ENCODE assay signal across 1 cellular context in the genomic region with DNA sequence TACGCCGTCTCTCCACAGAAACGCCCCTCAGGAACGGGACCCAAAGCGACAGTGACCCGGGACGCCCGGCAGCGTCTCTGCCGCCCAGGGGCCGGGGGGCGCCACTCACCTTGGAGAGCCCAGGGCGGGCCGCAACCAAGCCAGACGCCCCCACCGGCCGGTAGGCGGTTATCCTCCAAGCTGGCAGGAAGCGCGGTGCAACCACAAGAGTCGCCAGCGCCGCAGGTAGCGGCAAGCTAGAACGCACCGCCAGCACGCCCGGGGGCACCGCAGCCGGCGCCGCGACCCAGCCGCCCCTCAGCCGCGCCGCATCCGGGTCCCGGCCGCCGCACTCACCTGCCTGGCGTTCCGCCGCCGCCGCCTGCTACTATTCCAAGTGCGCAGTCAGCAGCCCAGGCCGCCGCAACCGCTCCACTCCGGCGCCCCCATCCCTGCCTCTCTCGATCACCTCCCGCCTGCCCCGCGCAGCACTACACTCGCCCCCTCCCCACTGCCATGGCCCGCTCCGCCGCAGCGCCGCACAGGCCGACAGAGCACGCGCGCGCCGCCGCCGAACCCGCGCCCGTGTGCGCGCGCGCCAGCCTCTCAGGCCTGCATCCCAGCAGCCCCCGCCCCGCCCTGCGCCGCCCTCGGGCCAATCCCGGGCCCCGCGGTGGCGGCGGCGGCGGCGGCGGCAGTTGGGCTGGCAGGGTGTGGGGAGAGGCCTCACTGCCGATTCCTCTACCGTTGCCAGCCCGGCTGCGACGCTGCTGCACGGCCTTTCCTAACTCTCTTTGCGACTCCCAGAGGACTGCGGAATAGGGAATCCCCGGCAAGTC.
TF ChIP-seq lines count a peak whose summit lies in the region.

A gene (minus strand): TSS at position 570 of the 818 bp plus-strand sequence. CDS start 75,585 bp downstream, outside the sequence.

TF ChIP-seq in K562, 482 proteins besides CTCF, POLR2A, EP300 and RAD21 (continued from another document and continues in another):
- TF ChIP-seq ZBTB1 (CRISPR knock-in tag; IDR thresholded peaks at IDR 0.05; ENCODE audit: borderline replicate concordance, low read depth) (peak; percentile 99), NR3C1 (CRISPR knock-in tag; IDR thresholded peaks at IDR 0.05) (peak; percentile 46; the same call in 1 of the 2 replicates), PHTF2 (CRISPR knock-in tag; IDR thresholded peaks at IDR 0.05) (peak; percentile 55; the same call in 1 of the 2 replicates), ZNF695 (CRISPR knock-in tag; IDR thresholded peaks at IDR 0.05) (no peak), ZNF561 (CRISPR knock-in tag; conservative IDR thresholded peaks at IDR 0.05) (no peak), TOE1 (IDR thresholded peaks at IDR 0.05; ENCODE audit: borderline replicate concordance) (no peak; the same call in 1 of the 2 replicates), TOE1 (CRISPR knock-in tag; IDR thresholded peaks at IDR 0.05; ENCODE audit: borderline replicate concordance, low read depth) (0 out of 2 replicates have a peak, but pooled peaks have one; percentile 12), GTF2E2 (tag; IDR thresholded peaks at IDR 0.05) (peak; percentile 82), NBN (IDR thresholded peaks at IDR 0.05; ENCODE audit: low read depth) (no peak), KAT7 (CRISPR knock-in tag; IDR thresholded peaks at IDR 0.05; ENCODE audit: borderline replicate concordance) (peak; percentile 76; the same call in 1 of the 2 replicates), MYNN (IDR thresholded peaks at IDR 0.05) (0 out of 2 replicates have a peak, but pooled peaks have one; percentile 58), MYNN (CRISPR knock-in tag; IDR thresholded peaks at IDR 0.05) (no peak), DPF2 (IDR thresholded peaks at IDR 0.05) (no peak), MAFG (tag; conservative IDR thresholded peaks at IDR 0.05) (no peak), SMAD2 (IDR thresholded peaks at IDR 0.05; ENCODE audit: low read depth, low read length) (no peak), TBP (optimal IDR thresholded peaks at IDR 0.05; ENCODE audit: low read depth, low read length) (peak; percentile 92), FOXA3 (CRISPR knock-in tag; conservative IDR thresholded peaks at IDR 0.05 in 1 of 2, IDR thresholded peaks at IDR 0.05 in 1 of 2) (no peak), SRSF7 (optimal IDR thresholded peaks at IDR 0.05; ENCODE audit: low read depth, low read length) (no peak), SETDB1 (IDR thresholded peaks at IDR 0.05; ENCODE audit: low read length) (no peak), HNRNPL (IDR thresholded peaks at IDR 0.05; ENCODE audit: low read depth, low read length) (peak; percentile 80; the same call in 1 of the 2 replicates), ILK (tag; IDR thresholded peaks at IDR 0.05; ENCODE audit: borderline replicate concordance, low read depth) (no peak), GATAD2B (IDR thresholded peaks at IDR 0.05; ENCODE audit: borderline replicate concordance) (peak; percentile 83), HNRNPK (IDR thresholded peaks at IDR 0.05; ENCODE audit: low read depth, low read length, poor library complexity, severe bottlenecking) (peak; percentile 84), BRF1 (IDR thresholded peaks at IDR 0.05; ENCODE audit: borderline replicate concordance, extremely low read depth, insufficient read length) (no peak), ZKSCAN3 (CRISPR knock-in tag; IDR thresholded peaks at IDR 0.05) (no peak), TBL1XR1 (IDR thresholded peaks at IDR 0.05; ENCODE audit: low read length in 2 of 2) (0 out of 4 replicates have a peak, but pooled peaks of 1 of the 2 experiments have one; percentile 6), KDM4B (IDR thresholded peaks at IDR 0.05; ENCODE audit: borderline replicate concordance in 2 of 2, low read depth in 1 of 2) (no peak), ZFP36 (IDR thresholded peaks at IDR 0.05; ENCODE audit: low read depth, low read length, partially characterized antibody) (no peak), HCFC1 (IDR thresholded peaks at IDR 0.05; ENCODE audit: low read depth, low read length) (peak; percentile 32; the same call in 1 of the 2 replicates), NFIX (CRISPR knock-in tag; IDR thresholded peaks at IDR 0.05; ENCODE audit: low read depth) (no peak), KDM2B (CRISPR knock-in tag; IDR thresholded peaks at IDR 0.05) (no peak), FUS (optimal IDR thresholded peaks at IDR 0.05; ENCODE audit: low read depth, low read length) (peak; percentile 51), TGIF2 (CRISPR knock-in tag; IDR thresholded peaks at IDR 0.05) (no peak), GATA2 (CRISPR knock-in tag; IDR thresholded peaks at IDR 0.05) (no peak), ZNF24 (IDR thresholded peaks at IDR 0.05) (peak; percentile 33; the same call in 1 of the 2 replicates), ZNF140 (CRISPR knock-in tag; IDR thresholded peaks at IDR 0.05) (no peak), SOX6 (IDR thresholded peaks at IDR 0.05) (peak; percentile 41), CREB1 (IDR thresholded peaks at IDR 0.05) (no peak; the same call in 1 of the 2 replicates), CREB1 (CRISPR knock-in tag; IDR thresholded peaks at IDR 0.05) (peak; percentile 45)
- TF ChIP-seq, protein P1, sequence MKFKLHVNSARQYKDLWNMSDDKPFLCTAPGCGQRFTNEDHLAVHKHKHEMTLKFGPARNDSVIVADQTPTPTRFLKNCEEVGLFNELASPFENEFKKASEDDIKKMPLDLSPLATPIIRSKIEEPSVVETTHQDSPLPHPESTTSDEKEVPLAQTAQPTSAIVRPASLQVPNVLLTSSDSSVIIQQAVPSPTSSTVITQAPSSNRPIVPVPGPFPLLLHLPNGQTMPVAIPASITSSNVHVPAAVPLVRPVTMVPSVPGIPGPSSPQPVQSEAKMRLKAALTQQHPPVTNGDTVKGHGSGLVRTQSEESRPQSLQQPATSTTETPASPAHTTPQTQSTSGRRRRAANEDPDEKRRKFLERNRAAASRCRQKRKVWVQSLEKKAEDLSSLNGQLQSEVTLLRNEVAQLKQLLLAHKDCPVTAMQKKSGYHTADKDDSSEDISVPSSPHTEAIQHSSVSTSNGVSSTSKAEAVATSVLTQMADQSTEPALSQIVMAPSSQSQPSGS (CRISPR knock-in tag; IDR thresholded peaks at IDR 0.05): 0 out of 2 replicates have a peak, but pooled peaks have one; percentile 18
- TF ChIP-seq, protein P2, sequence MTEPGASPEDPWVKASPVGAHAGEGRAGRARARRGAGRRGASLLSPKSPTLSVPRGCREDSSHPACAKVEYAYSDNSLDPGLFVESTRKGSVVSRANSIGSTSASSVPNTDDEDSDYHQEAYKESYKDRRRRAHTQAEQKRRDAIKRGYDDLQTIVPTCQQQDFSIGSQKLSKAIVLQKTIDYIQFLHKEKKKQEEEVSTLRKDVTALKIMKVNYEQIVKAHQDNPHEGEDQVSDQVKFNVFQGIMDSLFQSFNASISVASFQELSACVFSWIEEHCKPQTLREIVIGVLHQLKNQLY (CRISPR knock-in tag; conservative IDR thresholded peaks at IDR 0.05): 0 out of 4 replicates have a peak, but pooled peaks of 1 of the 2 experiments have one; percentile 63
- TF ChIP-seq, protein P3, sequence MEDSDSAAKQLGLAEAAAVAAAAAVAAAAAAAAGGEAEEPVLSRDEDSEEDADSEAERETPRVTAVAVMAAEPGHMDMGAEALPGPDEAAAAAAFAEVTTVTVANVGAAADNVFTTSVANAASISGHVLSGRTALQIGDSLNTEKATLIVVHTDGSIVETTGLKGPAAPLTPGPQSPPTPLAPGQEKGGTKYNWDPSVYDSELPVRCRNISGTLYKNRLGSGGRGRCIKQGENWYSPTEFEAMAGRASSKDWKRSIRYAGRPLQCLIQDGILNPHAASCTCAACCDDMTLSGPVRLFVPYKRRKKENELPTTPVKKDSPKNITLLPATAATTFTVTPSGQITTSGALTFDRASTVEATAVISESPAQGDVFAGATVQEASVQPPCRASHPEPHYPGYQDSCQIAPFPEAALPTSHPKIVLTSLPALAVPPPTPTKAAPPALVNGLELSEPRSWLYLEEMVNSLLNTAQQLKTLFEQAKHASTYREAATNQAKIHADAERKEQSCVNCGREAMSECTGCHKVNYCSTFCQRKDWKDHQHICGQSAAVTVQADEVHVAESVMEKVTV (CRISPR knock-in tag; IDR thresholded peaks at IDR 0.05): peak; percentile 44; the same call in 1 of the 2 replicates
- TF ChIP-seq, protein P4, sequence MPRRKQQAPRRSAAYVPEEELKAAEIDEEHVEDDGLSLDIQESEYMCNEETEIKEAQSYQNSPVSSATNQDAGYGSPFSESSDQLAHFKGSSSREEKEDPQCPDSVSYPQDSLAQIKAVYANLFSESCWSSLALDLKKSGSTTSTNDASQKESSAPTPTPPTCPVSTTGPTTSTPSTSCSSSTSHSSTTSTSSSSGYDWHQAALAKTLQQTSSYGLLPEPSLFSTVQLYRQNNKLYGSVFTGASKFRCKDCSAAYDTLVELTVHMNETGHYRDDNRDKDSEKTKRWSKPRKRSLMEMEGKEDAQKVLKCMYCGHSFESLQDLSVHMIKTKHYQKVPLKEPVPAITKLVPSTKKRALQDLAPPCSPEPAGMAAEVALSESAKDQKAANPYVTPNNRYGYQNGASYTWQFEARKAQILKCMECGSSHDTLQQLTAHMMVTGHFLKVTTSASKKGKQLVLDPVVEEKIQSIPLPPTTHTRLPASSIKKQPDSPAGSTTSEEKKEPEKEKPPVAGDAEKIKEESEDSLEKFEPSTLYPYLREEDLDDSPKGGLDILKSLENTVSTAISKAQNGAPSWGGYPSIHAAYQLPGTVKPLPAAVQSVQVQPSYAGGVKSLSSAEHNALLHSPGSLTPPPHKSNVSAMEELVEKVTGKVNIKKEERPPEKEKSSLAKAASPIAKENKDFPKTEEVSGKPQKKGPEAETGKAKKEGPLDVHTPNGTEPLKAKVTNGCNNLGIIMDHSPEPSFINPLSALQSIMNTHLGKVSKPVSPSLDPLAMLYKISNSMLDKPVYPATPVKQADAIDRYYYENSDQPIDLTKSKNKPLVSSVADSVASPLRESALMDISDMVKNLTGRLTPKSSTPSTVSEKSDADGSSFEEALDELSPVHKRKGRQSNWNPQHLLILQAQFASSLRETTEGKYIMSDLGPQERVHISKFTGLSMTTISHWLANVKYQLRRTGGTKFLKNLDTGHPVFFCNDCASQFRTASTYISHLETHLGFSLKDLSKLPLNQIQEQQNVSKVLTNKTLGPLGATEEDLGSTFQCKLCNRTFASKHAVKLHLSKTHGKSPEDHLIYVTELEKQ (CRISPR knock-in tag; IDR thresholded peaks at IDR 0.05): no peak
- TF ChIP-seq, protein P5, sequence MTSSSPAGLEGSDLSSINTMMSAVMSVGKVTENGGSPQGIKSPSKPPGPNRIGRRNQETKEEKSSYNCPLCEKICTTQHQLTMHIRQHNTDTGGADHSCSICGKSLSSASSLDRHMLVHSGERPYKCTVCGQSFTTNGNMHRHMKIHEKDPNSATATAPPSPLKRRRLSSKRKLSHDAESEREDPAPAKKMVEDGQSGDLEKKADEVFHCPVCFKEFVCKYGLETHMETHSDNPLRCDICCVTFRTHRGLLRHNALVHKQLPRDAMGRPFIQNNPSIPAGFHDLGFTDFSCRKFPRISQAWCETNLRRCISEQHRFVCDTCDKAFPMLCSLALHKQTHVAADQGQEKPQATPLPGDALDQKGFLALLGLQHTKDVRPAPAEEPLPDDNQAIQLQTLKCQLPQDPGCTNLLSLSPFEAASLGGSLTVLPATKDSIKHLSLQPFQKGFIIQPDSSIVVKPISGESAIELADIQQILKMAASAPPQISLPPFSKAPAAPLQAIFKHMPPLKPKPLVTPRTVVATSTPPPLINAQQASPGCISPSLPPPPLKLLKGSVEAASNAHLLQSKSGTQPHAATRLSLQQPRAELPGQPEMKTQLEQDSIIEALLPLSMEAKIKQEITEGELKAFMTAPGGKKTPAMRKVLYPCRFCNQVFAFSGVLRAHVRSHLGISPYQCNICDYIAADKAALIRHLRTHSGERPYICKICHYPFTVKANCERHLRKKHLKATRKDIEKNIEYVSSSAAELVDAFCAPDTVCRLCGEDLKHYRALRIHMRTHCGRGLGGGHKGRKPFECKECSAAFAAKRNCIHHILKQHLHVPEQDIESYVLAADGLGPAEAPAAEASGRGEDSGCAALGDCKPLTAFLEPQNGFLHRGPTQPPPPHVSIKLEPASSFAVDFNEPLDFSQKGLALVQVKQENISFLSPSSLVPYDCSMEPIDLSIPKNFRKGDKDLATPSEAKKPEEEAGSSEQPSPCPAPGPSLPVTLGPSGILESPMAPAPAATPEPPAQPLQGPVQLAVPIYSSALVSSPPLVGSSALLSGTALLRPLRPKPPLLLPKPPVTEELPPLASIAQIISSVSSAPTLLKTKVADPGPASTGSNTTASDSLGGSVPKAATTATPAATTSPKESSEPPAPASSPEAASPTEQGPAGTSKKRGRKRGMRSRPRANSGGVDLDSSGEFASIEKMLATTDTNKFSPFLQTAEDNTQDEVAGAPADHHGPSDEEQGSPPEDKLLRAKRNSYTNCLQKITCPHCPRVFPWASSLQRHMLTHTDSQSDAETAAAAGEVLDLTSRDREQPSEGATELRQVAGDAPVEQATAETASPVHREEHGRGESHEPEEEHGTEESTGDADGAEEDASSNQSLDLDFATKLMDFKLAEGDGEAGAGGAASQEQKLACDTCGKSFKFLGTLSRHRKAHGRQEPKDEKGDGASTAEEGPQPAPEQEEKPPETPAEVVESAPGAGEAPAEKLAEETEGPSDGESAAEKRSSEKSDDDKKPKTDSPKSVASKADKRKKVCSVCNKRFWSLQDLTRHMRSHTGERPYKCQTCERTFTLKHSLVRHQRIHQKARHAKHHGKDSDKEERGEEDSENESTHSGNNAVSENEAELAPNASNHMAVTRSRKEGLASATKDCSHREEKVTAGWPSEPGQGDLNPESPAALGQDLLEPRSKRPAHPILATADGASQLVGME (CRISPR knock-in tag; IDR thresholded peaks at IDR 0.05): peak; percentile 55; the same call in 1 of the 2 replicates
- TF ChIP-seq, protein P6, sequence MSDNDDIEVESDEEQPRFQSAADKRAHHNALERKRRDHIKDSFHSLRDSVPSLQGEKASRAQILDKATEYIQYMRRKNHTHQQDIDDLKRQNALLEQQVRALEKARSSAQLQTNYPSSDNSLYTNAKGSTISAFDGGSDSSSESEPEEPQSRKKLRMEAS (CRISPR knock-in tag; IDR thresholded peaks at IDR 0.05): no peak
- TF ChIP-seq, protein P7, sequence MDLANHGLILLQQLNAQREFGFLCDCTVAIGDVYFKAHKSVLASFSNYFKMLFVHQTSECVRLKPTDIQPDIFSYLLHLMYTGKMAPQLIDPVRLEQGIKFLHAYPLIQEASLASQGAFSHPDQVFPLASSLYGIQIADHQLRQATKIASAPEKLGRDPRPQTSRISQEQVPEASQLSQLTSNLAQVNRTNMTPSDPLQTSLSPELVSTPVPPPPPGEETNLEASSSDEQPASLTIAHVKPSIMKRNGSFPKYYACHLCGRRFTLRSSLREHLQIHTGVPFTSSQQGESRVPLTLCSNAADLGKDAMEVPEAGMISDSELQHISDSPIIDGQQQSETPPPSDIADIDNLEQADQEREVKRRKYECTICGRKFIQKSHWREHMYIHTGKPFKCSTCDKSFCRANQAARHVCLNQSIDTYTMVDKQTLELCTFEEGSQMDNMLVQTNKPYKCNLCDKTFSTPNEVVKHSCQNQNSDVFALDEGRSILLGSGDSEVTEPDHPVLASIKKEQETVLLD (IDR thresholded peaks at IDR 0.05): peak; percentile 48; the same call in 1 of the 2 replicates
- TF ChIP-seq, protein P8, sequence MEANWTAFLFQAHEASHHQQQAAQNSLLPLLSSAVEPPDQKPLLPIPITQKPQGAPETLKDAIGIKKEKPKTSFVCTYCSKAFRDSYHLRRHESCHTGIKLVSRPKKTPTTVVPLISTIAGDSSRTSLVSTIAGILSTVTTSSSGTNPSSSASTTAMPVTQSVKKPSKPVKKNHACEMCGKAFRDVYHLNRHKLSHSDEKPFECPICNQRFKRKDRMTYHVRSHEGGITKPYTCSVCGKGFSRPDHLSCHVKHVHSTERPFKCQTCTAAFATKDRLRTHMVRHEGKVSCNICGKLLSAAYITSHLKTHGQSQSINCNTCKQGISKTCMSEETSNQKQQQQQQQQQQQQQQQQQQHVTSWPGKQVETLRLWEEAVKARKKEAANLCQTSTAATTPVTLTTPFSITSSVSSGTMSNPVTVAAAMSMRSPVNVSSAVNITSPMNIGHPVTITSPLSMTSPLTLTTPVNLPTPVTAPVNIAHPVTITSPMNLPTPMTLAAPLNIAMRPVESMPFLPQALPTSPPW (CRISPR knock-in tag; IDR thresholded peaks at IDR 0.05): peak; percentile 86
